1 cellular context compared by ENCODE assay signal in the genomic region with DNA sequence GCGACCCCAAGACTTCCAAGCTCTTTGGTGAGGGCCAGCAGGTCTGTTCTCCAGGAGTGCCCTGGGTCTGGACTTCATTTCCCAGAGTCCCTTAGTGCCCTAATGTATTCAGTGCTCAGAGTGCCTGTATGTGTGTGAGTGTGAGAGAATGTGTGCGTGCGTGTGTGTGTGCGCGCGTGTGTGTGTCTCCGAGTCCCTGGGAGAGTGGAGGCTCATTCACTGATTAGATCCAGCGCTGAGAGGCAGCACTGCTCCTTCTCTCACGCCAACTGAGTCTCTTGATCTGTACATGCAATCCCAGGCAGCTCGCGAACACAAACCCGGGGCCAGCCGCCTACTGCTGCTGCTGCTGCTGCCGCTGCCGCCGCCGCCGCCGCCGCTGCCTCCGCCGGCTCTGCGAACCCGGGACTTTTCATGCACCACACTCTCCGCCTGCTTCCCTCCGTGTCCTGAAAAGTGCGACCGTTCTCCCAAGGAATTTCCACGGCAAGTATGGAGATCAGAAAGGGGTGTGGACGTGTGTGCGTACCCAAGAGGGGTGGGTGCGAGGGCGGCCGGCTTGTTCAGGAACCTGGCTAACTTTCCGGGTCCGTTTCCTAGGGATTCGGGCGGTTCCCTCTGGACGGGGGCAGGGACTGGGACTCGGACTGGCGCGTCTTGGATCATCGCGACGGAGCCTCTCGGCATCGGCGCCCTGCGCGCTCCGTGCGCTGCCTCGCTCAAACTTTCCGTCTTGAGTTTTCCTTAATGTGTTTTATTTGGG.
TF ChIP-seq lines count a peak whose summit lies in the region.

Gene RNF220 (plus strand): TSS at position 215 of the 763 bp plus-strand sequence.

TF ChIP-seq in HepG2, 621 proteins besides CTCF, POLR2A, EP300 and RAD21 (continued from another document and continues in another):
- TF ChIP-seq, protein P1, sequence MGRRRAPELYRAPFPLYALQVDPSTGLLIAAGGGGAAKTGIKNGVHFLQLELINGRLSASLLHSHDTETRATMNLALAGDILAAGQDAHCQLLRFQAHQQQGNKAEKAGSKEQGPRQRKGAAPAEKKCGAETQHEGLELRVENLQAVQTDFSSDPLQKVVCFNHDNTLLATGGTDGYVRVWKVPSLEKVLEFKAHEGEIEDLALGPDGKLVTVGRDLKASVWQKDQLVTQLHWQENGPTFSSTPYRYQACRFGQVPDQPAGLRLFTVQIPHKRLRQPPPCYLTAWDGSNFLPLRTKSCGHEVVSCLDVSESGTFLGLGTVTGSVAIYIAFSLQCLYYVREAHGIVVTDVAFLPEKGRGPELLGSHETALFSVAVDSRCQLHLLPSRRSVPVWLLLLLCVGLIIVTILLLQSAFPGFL (CRISPR knock-in tag; IDR thresholded peaks at IDR 0.05) = no peak
- TF ChIP-seq RBM39 (IDR thresholded peaks at IDR 0.05; ENCODE audit: low read depth, low read length, poor library complexity, severe bottlenecking) (no peak), HHEX (CRISPR knock-in tag; IDR thresholded peaks at IDR 0.05) (no peak), ZNF737 (CRISPR knock-in tag; IDR thresholded peaks at IDR 0.05; ENCODE audit: borderline replicate concordance) (no peak), ZNF710 (CRISPR knock-in tag; IDR thresholded peaks at IDR 0.05; ENCODE audit: borderline replicate concordance) (0 out of 2 replicates have a peak, but pooled peaks have one; percentile 67), JUNB (CRISPR knock-in tag; IDR thresholded peaks at IDR 0.05; ENCODE audit: borderline replicate concordance) (no peak), ATM (IDR thresholded peaks at IDR 0.05; ENCODE audit: borderline replicate concordance) (no peak), FOXK2 (IDR thresholded peaks at IDR 0.05) (no peak), MEIS1 (CRISPR knock-in tag; IDR thresholded peaks at IDR 0.05; ENCODE audit: borderline replicate concordance) (0 out of 2 replicates have a peak, but pooled peaks have one; percentile 45), KLF13 (CRISPR knock-in tag; IDR thresholded peaks at IDR 0.05) (no peak), DMAP1 (CRISPR knock-in tag; IDR thresholded peaks at IDR 0.05) (no peak; the same call in 1 of the 2 replicates), MAFF (IDR thresholded peaks at IDR 0.05; ENCODE audit: low read depth, low read length) (no peak), HNF1B (CRISPR knock-in tag; IDR thresholded peaks at IDR 0.05) (peak; percentile 37), BCL3 (CRISPR knock-in tag; IDR thresholded peaks at IDR 0.05) (no peak), FOSL1 (CRISPR knock-in tag; IDR thresholded peaks at IDR 0.05; ENCODE audit: borderline replicate concordance) (no peak), CC2D1A (CRISPR knock-in tag; IDR thresholded peaks at IDR 0.05) (no peak), SIN3A (IDR thresholded peaks at IDR 0.05; ENCODE audit: borderline replicate concordance, low read depth, low read length) (0 out of 2 replicates have a peak, but pooled peaks have one; percentile 76), RAD51 (IDR thresholded peaks at IDR 0.05; ENCODE audit: borderline replicate concordance) (no peak), CAMTA2 (CRISPR knock-in tag; IDR thresholded peaks at IDR 0.05; ENCODE audit: borderline replicate concordance) (0 out of 2 replicates have a peak, but pooled peaks have one; percentile 29), PRMT3 (CRISPR knock-in tag; IDR thresholded peaks at IDR 0.05; ENCODE audit: borderline replicate concordance, low read depth) (no peak), ZFP91 (CRISPR knock-in tag; IDR thresholded peaks at IDR 0.05; ENCODE audit: borderline replicate concordance) (peak; percentile 67), AGO2 (optimal IDR thresholded peaks at IDR 0.05; ENCODE audit: low read depth, low read length) (no peak), ZNF484 (CRISPR knock-in tag; IDR thresholded peaks at IDR 0.05; ENCODE audit: borderline replicate concordance, low read depth) (no peak), MEIS2 (CRISPR knock-in tag; IDR thresholded peaks at IDR 0.05) (no peak), TBX3 (IDR thresholded peaks at IDR 0.05; ENCODE audit: borderline replicate concordance) (peak; percentile 52; the same call in 1 of the 2 replicates), UBTF (CRISPR knock-in tag; IDR thresholded peaks at IDR 0.05) (peak; percentile 89), SIX1 (CRISPR knock-in tag; IDR thresholded peaks at IDR 0.05; ENCODE audit: borderline replicate concordance) (no peak), E2F2 (CRISPR knock-in tag; IDR thresholded peaks at IDR 0.05; ENCODE audit: borderline replicate concordance) (no peak), CHCHD3 (CRISPR knock-in tag; IDR thresholded peaks at IDR 0.05) (peak; percentile 84), CREM (IDR thresholded peaks at IDR 0.05) (peak; percentile 41; the same call in 1 of the 2 replicates), CREM (CRISPR knock-in tag; IDR thresholded peaks at IDR 0.05) (no peak)
- TF ChIP-seq, protein P2, sequence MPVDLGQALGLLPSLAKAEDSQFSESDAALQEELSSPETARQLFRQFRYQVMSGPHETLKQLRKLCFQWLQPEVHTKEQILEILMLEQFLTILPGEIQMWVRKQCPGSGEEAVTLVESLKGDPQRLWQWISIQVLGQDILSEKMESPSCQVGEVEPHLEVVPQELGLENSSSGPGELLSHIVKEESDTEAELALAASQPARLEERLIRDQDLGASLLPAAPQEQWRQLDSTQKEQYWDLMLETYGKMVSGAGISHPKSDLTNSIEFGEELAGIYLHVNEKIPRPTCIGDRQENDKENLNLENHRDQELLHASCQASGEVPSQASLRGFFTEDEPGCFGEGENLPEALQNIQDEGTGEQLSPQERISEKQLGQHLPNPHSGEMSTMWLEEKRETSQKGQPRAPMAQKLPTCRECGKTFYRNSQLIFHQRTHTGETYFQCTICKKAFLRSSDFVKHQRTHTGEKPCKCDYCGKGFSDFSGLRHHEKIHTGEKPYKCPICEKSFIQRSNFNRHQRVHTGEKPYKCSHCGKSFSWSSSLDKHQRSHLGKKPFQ (CRISPR knock-in tag; IDR thresholded peaks at IDR 0.05; ENCODE audit: insufficient replicate concordance) = no peak
- TF ChIP-seq, protein P3, sequence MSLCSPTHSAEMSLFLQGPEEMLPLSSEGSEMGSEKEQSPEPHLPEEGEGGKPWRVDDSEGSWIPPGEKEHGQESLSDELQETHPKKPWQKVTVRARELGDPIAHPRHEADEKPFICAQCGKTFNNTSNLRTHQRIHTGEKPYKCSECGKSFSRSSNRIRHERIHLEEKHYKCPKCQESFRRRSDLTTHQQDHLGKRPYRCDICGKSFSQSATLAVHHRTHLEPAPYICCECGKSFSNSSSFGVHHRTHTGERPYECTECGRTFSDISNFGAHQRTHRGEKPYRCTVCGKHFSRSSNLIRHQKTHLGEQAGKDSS (CRISPR knock-in tag; IDR thresholded peaks at IDR 0.05; ENCODE audit: borderline replicate concordance, low read depth) = peak; percentile 58; the same call in 1 of the 2 replicates
- TF ChIP-seq, protein P4, sequence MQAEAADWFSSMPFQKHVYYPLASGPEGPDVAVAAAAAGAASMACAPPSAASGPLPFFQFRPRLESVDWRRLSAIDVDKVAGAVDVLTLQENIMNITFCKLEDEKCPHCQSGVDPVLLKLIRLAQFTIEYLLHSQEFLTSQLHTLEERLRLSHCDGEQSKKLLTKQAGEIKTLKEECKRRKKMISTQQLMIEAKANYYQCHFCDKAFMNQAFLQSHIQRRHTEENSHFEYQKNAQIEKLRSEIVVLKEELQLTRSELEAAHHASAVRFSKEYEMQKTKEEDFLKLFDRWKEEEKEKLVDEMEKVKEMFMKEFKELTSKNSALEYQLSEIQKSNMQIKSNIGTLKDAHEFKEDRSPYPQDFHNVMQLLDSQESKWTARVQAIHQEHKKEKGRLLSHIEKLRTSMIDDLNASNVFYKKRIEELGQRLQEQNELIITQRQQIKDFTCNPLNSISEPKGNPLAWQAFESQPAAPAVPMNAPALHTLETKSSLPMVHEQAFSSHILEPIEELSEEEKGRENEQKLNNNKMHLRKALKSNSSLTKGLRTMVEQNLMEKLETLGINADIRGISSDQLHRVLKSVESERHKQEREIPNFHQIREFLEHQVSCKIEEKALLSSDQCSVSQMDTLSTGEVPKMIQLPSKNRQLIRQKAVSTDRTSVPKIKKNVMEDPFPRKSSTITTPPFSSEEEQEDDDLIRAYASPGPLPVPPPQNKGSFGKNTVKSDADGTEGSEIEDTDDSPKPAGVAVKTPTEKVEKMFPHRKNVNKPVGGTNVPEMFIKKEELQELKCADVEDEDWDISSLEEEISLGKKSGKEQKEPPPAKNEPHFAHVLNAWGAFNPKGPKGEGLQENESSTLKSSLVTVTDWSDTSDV (CRISPR knock-in tag; IDR thresholded peaks at IDR 0.05) = no peak
- TF ChIP-seq, protein P5, sequence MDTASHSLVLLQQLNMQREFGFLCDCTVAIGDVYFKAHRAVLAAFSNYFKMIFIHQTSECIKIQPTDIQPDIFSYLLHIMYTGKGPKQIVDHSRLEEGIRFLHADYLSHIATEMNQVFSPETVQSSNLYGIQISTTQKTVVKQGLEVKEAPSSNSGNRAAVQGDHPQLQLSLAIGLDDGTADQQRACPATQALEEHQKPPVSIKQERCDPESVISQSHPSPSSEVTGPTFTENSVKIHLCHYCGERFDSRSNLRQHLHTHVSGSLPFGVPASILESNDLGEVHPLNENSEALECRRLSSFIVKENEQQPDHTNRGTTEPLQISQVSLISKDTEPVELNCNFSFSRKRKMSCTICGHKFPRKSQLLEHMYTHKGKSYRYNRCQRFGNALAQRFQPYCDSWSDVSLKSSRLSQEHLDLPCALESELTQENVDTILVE (CRISPR knock-in tag; IDR thresholded peaks at IDR 0.05) = no peak; the same call in 1 of the 2 replicates
